Comparison of ENCODE assay signal across 9 cellular contexts in genomic region chr18:22171263-22171838, GRCh38. TPM values are rescaled to one million over a fixed set of nuclear protein-coding genes. Genes with fewer than 3 reads are reported as not detected.
DNase-seq lines count a peak whose midpoint lies in the region; ATAC-seq and TF ChIP-seq lines count a peak whose summit lies in the region.
"Had no signal": no experiment of that assay in that cellular context is flagged by ENCODE, and none has a peak within 500 bp of the region (broad histone marks: within the 10 kb centered on the region; RNA-seq: fewer than 3 reads in every experiment).

No MANE protein-coding gene starts in this region.

- TF ChIP-seq CTCF in ascending aorta (IDR thresholded peaks at IDR 0.05) = no peak
- TF ChIP-seq CTCF in sigmoid colon (IDR thresholded peaks at IDR 0.05) = no peak

- POLR2A ChIA-PET in HEK293T (lab: Yijun Ruan, JAX) = interaction anchor here (0.8 to 3.7 kb wide), 11 partner anchors 12 to 391 kb away, joined by 3 to 15 read pairs (median 4); no protein-coding TSS in a partner anchor

- ATAC-seq in HG03439 (IDR thresholded peaks at IDR 0.05; ENCODE audit: unreplicated experiment) (no peak), HG02798 (IDR thresholded peaks at IDR 0.05; ENCODE audit: poor library complexity, unreplicated experiment) (no peak)
- ATAC-seq: K562 had no signal

- H3K4me3 ChIP-seq in ascending aorta (peak overlapping the region; percentile 89 to 90), iPS DF 6.9 (ENCODE audit: low read length) (peak overlapping the region; percentile 6; the same call in 1 of the 2 replicates), sigmoid colon (peak overlapping the region; percentile 57 to 78 (median 74))
- H3K4me3 ChIP-seq: K562 had no signal

- H3K36me3 ChIP-seq in ascending aorta (peaks cover 5 to 15% of the 10 kb centered on the region in 2 donors), iPS DF 6.9 (ENCODE audit: control insufficient read depth, insufficient read depth, low read length) (no peaks in the 10 kb centered on the region), sigmoid colon (no peaks in the 10 kb centered on the region)

- no peak for TF ChIP-seq EP300 in sigmoid colon (IDR thresholded peaks at IDR 0.05)

- DNase-seq in COLO668 (lab: John Stamatoyannopoulos, UW; ENCODE audit: unreplicated experiment) (peak; percentile 57), ascending aorta (ENCODE audit: low spot score in 2 of 2) (no peak), iPS DF 6.9 (ENCODE audit: low read depth, low spot score) (no peak), sigmoid colon (no peak), HEK293T (ENCODE audit: extremely low spot score) (no peak), globus pallidus (ENCODE audit: low spot score) (no peak)

- H3K9me3 ChIP-seq in ascending aorta = no peaks in the 10 kb centered on the region
- no peaks in the 10 kb centered on the region for H3K9me3 ChIP-seq in iPS DF 6.9 (ENCODE audit: control insufficient read depth, insufficient read depth, low read length)
- H3K9me3 ChIP-seq in sigmoid colon = no peaks in the 10 kb centered on the region

- H3K27ac ChIP-seq in ascending aorta (peak overlapping the region; percentile 98 to 99), iPS DF 6.9 (ENCODE audit: low read length) (no peak overlapping the region), sigmoid colon (peak overlapping the region; percentile 80 to 95 (median 86))

- H3K27me3 ChIP-seq in ascending aorta = no peaks in the 10 kb centered on the region
- peaks cover 84% of the 10 kb centered on the region for H3K27me3 ChIP-seq in iPS DF 6.9 (ENCODE audit: control insufficient read depth, insufficient read depth, low read length)
- H3K27me3 ChIP-seq in sigmoid colon = peaks cover 18 to 90% (median 41%) of the 10 kb centered on the region in 3 donors

- WGBS in iPS DF 6.9 (ENCODE audit: insufficient coverage, insufficient read length) = no CpG with 5 or more reads among the region's 73 CpGs
- WGBS in sigmoid colon, 2 donors = 2 to 4% methylated on average over 73 of the region's 73 CpGs

- peaks cover 0 to 2% of the 10 kb centered on the region in 2 donors for H3K4me1 ChIP-seq in ascending aorta
- H3K4me1 ChIP-seq in iPS DF 6.9 (ENCODE audit: control insufficient read depth, insufficient read depth, low read length) = peaks cover 6% of the 10 kb centered on the region
- peaks cover 0 to 39% (median 34%) of the 10 kb centered on the region in 4 donors for H3K4me1 ChIP-seq in sigmoid colon

- CTCF ChIA-PET in HEK293T (lab: Yijun Ruan, JAX) = interaction anchor here (1.0 to 1.5 kb wide), 3 partner anchors 9 to 174 kb away, joined by 3 to 5 read pairs (median 3); no protein-coding TSS in a partner anchor

- no peak for TF ChIP-seq POLR2A in sigmoid colon (IDR thresholded peaks at IDR 0.05)

- intact Hi-C loops in ascending aorta (cut with DNase I) (no loop called here), sigmoid colon (cut with DNase I) (no loop called here)

TF ChIP-seq in HEK293T, 16 proteins besides CTCF, POLR2A, EP300 and RAD21:
- TF ChIP-seq FOXK2 (IDR thresholded peaks at IDR 0.05) = no peak
- no peak for TF ChIP-seq SP1 (IDR thresholded peaks at IDR 0.05)
- TF ChIP-seq L3MBTL2 (conservative IDR thresholded peaks at IDR 0.05) = no peak
- no peak for TF ChIP-seq ELF4 (IDR thresholded peaks at IDR 0.05)
- TF ChIP-seq NFRKB (IDR thresholded peaks at IDR 0.05) = no peak
- no peak for TF ChIP-seq HDGF (IDR thresholded peaks at IDR 0.05; ENCODE audit: borderline replicate concordance)
- TF ChIP-seq FOXM1 (IDR thresholded peaks at IDR 0.05; ENCODE audit: borderline replicate concordance) = no peak
- no peak for TF ChIP-seq LEF1 (IDR thresholded peaks at IDR 0.05; ENCODE audit: borderline replicate concordance)
- TF ChIP-seq BHLHE40 (IDR thresholded peaks at IDR 0.05; ENCODE audit: borderline replicate concordance) = no peak
- no peak for TF ChIP-seq FOXA1 (IDR thresholded peaks at IDR 0.05)
- TF ChIP-seq ARNT (IDR thresholded peaks at IDR 0.05) = no peak
- no peak for TF ChIP-seq SUZ12 (IDR thresholded peaks at IDR 0.05)
- TF ChIP-seq, protein P1, sequence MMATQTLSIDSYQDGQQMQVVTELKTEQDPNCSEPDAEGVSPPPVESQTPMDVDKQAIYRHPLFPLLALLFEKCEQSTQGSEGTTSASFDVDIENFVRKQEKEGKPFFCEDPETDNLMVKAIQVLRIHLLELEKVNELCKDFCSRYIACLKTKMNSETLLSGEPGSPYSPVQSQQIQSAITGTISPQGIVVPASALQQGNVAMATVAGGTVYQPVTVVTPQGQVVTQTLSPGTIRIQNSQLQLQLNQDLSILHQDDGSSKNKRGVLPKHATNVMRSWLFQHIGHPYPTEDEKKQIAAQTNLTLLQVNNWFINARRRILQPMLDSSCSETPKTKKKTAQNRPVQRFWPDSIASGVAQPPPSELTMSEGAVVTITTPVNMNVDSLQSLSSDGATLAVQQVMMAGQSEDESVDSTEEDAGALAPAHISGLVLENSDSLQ (IDR thresholded peaks at IDR 0.05) = no peak
- no peak for TF ChIP-seq ZNF384 (IDR thresholded peaks at IDR 0.05)
- no peak for TF ChIP-seq TARDBP (IDR thresholded peaks at IDR 0.05)
- TF ChIP-seq CTBP1 (IDR thresholded peaks at IDR 0.05; ENCODE audit: borderline replicate concordance) = no peak
TF ChIP-seq in HEK293T: peak in this region for 0.

RNA-seq across cellular contexts. Expression of gene GATA6, which starts 2.0 kb away (rescaled TPM):
- total RNA-seq in ascending aorta = 89.3 TPM
- 10 to 100 TPM in 2 of 4 donors, 1 to 10 TPM in 2; 2.5 to 15.1 (median 9.1) TPM for total RNA-seq in sigmoid colon
- 10 to 100 TPM; 12.8 to 16.2 (median 13.6) TPM for polyA plus RNA-seq in sigmoid colon

Comparison
In these comparisons a context has a peak if more than half of its experiments do, and no peak if none do; other contexts are left out.
1. H3K4me3 ChIP-seq: peak in every context shown above with its lines; median percentile 90 in ascending aorta; 74 in sigmoid colon; 6 in iPS DF 6.9.